Comparison of ENCODE assay signal across 12 cellular contexts in the genomic region with DNA sequence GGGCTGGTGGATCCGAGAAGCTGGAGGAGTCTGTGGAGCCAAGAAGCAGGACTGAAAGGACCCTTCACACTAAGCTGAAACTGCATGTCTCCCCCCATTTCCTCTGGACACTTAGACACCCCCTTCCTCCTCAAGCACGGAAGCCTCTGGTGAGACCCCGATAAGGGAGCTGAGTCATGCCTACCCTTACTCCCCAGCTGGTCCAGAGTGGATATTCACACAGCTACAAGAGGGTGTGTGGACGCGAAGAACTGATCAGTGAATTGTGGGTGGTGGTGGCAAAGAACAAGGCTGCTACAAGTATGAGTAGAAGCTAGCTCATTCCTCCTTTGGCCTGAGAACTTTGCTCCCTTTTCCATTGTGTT. TPM values are rescaled to one million over a fixed set of nuclear protein-coding genes. Genes with fewer than 3 reads are reported as not detected.
A peak's percentile ranks its signal among the peaks of the same experiment; 100 is the strongest.
DNase-seq lines count a peak whose midpoint lies in the region; FAIRE-seq and TF ChIP-seq lines count a peak whose summit lies in the region.
"Had no signal": no experiment of that assay in that cellular context is flagged by ENCODE, and none has a peak within 500 bp of the region (broad histone marks: within the 10 kb centered on the region; RNA-seq: fewer than 3 reads in every experiment).

No MANE protein-coding gene starts in this region.

- peak overlapping the region; percentile 69; the same call in 1 of the 2 replicates for H4K8ac ChIP-seq in H1 (ENCODE audit: extremely low read depth, insufficient read depth, low read length)

- DNase-seq in AG04450 (ENCODE audit: low read depth, low spot score), result no peak
- DNase-seq in MM.1S, result no peak
- no peak for DNase-seq in H1 (ENCODE audit: low read depth in 1 of 2, low spot score in 2 of 2)
- DNase-seq in neural progenitor cell (ENCODE audit: low spot score), result no peak
- DNase-seq in CD14-positive monocyte (ENCODE audit: low spot score), result no peak
- no peak for DNase-seq in SW480 (ENCODE audit: low spot score)
- no peak for DNase-seq in DMS53 (lab: John Stamatoyannopoulos, UW)
- DNase-seq in HEK293T (ENCODE audit: extremely low spot score), result no peak
- DNase-seq: activated CD4-positive, alpha-beta T cell treated with anti-CD3 and anti-CD28 coated beads, Interleukin-2, amount 50 U/mL, for 4 hours; NCI-H510A had no signal

- CTCF ChIA-PET in AG04450 (lab: Charles Lee) (interaction anchor here (0.8 to 5.8 kb wide), 14 partner anchors 9 to 184 kb away, joined by 3 to 35 read pairs (median 4); a partner anchor contains a TSS), H1 (lab: Charles Lee; ENCODE audit: partially characterized antibody) (interaction anchor here (0.5 to 16.0 kb wide), 27 partner anchors 8 to 185 kb away, joined by 3 to 198 read pairs (median 7); a partner anchor contains a TSS), HEK293T (lab: Yijun Ruan, JAX) (interaction anchor here (1.0 to 1.9 kb wide), 2 partner anchors 30 to 31 kb away, joined by 3 to 6 read pairs; no protein-coding TSS in a partner anchor)

- H3K4me2 ChIP-seq in MM.1S (ENCODE audit: low read depth, low read length) (peak overlapping the region; percentile 64; the same call in 1 of the 2 replicates), H1 (ENCODE audit: insufficient read depth in 1 of 2, low read depth in 2 of 2, low read length in 2 of 2) (peak overlapping the region; percentile 69 to 92), neural progenitor cell (peak overlapping the region; percentile 80)

- H3K36me3 ChIP-seq in MM.1S (replicated peaks; ENCODE audit: insufficient read depth, low read length) (no peaks in the 10 kb centered on the region; the same call in 1 of the 2 replicates), H1 (ENCODE audit: control insufficient read depth in 2 of 4, insufficient read depth in 4 of 4, low read length in 3 of 4) (peaks cover 4 to 21% (median 13%) of the 10 kb centered on the region in 4 experiments; a peak in 7 of 8 replicates), neural progenitor cell (no peaks in the 10 kb centered on the region)

- H3F3A ChIP-seq in MM.1S (ENCODE audit: insufficient read depth, low read length) (peaks cover 15% of the 10 kb centered on the region; the same call in 1 of the 2 replicates), neural progenitor cell (ENCODE audit: low read depth) (peaks cover 37% of the 10 kb centered on the region)

- H3K79me2 ChIP-seq in MM.1S (ENCODE audit: low read length) (peaks cover 56% of the 10 kb centered on the region), H1 (ENCODE audit: control insufficient read depth in 1 of 2, insufficient read depth in 2 of 2, low read length in 2 of 2) (peaks cover 2 to 54% of the 10 kb centered on the region in 2 experiments), neural progenitor cell (ENCODE audit: low read depth) (peaks cover 62% of the 10 kb centered on the region)

- H3K27me3 ChIP-seq in AG04450 (ENCODE audit: control insufficient read depth, insufficient read depth, low read length), result no peaks in the 10 kb centered on the region
- no peaks in the 10 kb centered on the region for H3K27me3 ChIP-seq in MM.1S (replicated peaks; ENCODE audit: insufficient read depth, low read length)
- no peaks in the 10 kb centered on the region for H3K27me3 ChIP-seq in H1 (replicated peaks in 1 of 4; ENCODE audit: control insufficient read depth in 3 of 4, extremely low read depth in 1 of 4, insufficient read depth in 3 of 4, low read length in 3 of 4)
- no peaks in the 10 kb centered on the region for H3K27me3 ChIP-seq in neural progenitor cell

- no peak for TF ChIP-seq POLR2A in H1 (IDR thresholded peaks at IDR 0.05; ENCODE audit: control extremely low read depth in 1 of 2, low read depth in 2 of 2, low read length in 2 of 2)

- no peak overlapping the region for H3K23ac ChIP-seq in H1 (ENCODE audit: insufficient read length)

- peak overlapping the region; percentile 88 for H2BK5ac ChIP-seq in H1 (ENCODE audit: low read depth, low read length)

- peaks cover 16% of the 10 kb centered on the region for H3K79me1 ChIP-seq in H1 (ENCODE audit: low read depth, low read length)

- no peaks in the 10 kb centered on the region for H4K20me1 ChIP-seq in MM.1S (ENCODE audit: insufficient read depth, low read length)
- peaks cover 0 to 4% of the 10 kb centered on the region in 2 experiments for H4K20me1 ChIP-seq in H1 (replicated peaks in 1 of 2; ENCODE audit: control insufficient read depth in 1 of 2, insufficient read depth in 2 of 2, low read length in 2 of 2)
- peaks cover 15% of the 10 kb centered on the region for H4K20me1 ChIP-seq in neural progenitor cell (ENCODE audit: low read depth)

- no peak for FAIRE-seq in H1 (lab: Jason Lieb, UNC)
- FAIRE-seq: colon had no signal

- no peak for TF ChIP-seq RAD21 in H1 (IDR thresholded peaks at IDR 0.05 in 1 of 2, conservative IDR thresholded peaks at IDR 0.05 in 1 of 2; ENCODE audit: low read depth in 2 of 2, low read length in 2 of 2)

- no peak overlapping the region; the same call in 1 of the 2 replicates for H2BK20ac ChIP-seq in H1 (ENCODE audit: low read length)

- H3K9me3 ChIP-seq in AG04450 (ENCODE audit: control insufficient read depth, insufficient read depth, low read length) (no peaks in the 10 kb centered on the region; the same call in 1 of the 2 replicates), MM.1S (replicated peaks; ENCODE audit: insufficient read depth, low read length) (no peaks in the 10 kb centered on the region), H1 (ENCODE audit: insufficient read depth in 2 of 2, low read depth in 1 of 2, low read length in 1 of 2) (no peaks in the 10 kb centered on the region; a peak in 1 of 4 replicates), neural progenitor cell (ENCODE audit: low read depth) (no peaks in the 10 kb centered on the region)

- H3K27ac Mint-ChIP-seq in neural progenitor cell, result no peak overlapping the region
- peak overlapping the region in 1 of 7 donors; percentile 88 for H3K27ac Mint-ChIP-seq in CD14-positive monocyte
- H3K27ac Mint-ChIP-seq: stimulated activated effector memory CD8-positive, alpha-beta T cell treated with anti-CD3 and anti-CD28 coated beads, Interleukin-12 subunit alpha, Interleukin-12 subunit beta, amount 100 ng/mL, for 72 hours had no signal

- peak overlapping the region; percentile 98 for H3K4me3 ChIP-seq in AG04450 (ENCODE audit: low read depth, low read length)
- no peak overlapping the region for H3K4me3 ChIP-seq in MM.1S (ENCODE audit: low read length)
- peak overlapping the region in 3 of 4 experiments; percentile 26 to 46 (median 35); a peak in 6 of 8 replicates for H3K4me3 ChIP-seq in H1 (ENCODE audit: extremely low read depth in 1 of 4, insufficient read depth in 2 of 4, low read depth in 3 of 4, low read length in 4 of 4)
- H3K4me3 ChIP-seq in neural progenitor cell, result peak overlapping the region; percentile 35

- no peak overlapping the region for H3K4ac ChIP-seq in H1 (replicated peaks; ENCODE audit: insufficient read length, low read depth, low read length)

- H3K18ac ChIP-seq in H1 (ENCODE audit: extremely low read depth, low read length), result peak overlapping the region; percentile 79; the same call in 1 of the 2 replicates

- peak overlapping the region; percentile 26 for H4K5ac ChIP-seq in H1 (ENCODE audit: insufficient read length, low read depth, low read length)

- H3K36me3 Mint-ChIP-seq in neural progenitor cell (peaks cover 15% of the 10 kb centered on the region), CD14-positive monocyte (peaks cover 18 to 44% of the 10 kb centered on the region in 2 donors)

- POLR2A ChIA-PET in AG04450 (lab: Yijun Ruan, JAX), result interaction anchor here (0.5 to 4.4 kb wide), 20 partner anchors 9 to 217 kb away, joined by 3 to 101 read pairs (median 6); a partner anchor contains a TSS
- POLR2A ChIA-PET in H1 (lab: Charles Lee; ENCODE audit: partially characterized antibody), result interaction anchor here (0.6 to 11.1 kb wide), 25 partner anchors 9 to 656 kb away, joined by 3 to 158 read pairs (median 4); a partner anchor contains a TSS
- POLR2A ChIA-PET in HEK293T (lab: Yijun Ruan, JAX), result no interaction called here

- peak overlapping the region; percentile 77 for H4K91ac ChIP-seq in H1 (replicated peaks; ENCODE audit: insufficient read length, low read length)

- H2BK12ac ChIP-seq in H1 (ENCODE audit: low read depth, low read length), result peak overlapping the region; percentile 94

- H3K23me2 ChIP-seq in H1 (ENCODE audit: low read depth, low read length), result peaks cover 11% of the 10 kb centered on the region; the same call in 1 of the 2 replicates

- intact Hi-C loops in CD14-positive monocyte (cut with micrococcal nuclease), result loop anchor here in 1 of 2 donors (5.0 to 10.0 kb wide), 2 partner anchors 80 to 123 kb away; a partner anchor contains a TSS

- WGBS in H1 (ENCODE audit: extremely low coverage in 1 of 2, insufficient coverage in 1 of 2, insufficient read length in 1 of 2, insufficient replicate concordance in 2 of 2, low coverage in 1 of 2, low lambda C conversion rate in 2 of 2, missing lambda C conversion rate in 1 of 2), 2 experiments, result 58% methylated on average over 5 of the region's 5 CpGs; no CpG with 5 or more reads in 1 of the 2 experiments

- no peak overlapping the region for H3K14ac ChIP-seq in H1 (ENCODE audit: insufficient read length)

- H3K9me3 Mint-ChIP-seq in neural progenitor cell, result no peaks in the 10 kb centered on the region
- H3K9me3 Mint-ChIP-seq in CD14-positive monocyte, result no peaks in the 10 kb centered on the region
- H3K9me3 Mint-ChIP-seq: stimulated activated effector memory CD8-positive, alpha-beta T cell treated with anti-CD3 and anti-CD28 coated beads, Interleukin-12 subunit alpha, Interleukin-12 subunit beta, amount 100 ng/mL, for 72 hours had no signal

- H2BK15ac ChIP-seq in H1 (ENCODE audit: low read length), result no peak overlapping the region

- H3K27me3 Mint-ChIP-seq in neural progenitor cell (ENCODE audit: insufficient read depth, low read depth), result peaks cover 4% of the 10 kb centered on the region
- H3K27me3 Mint-ChIP-seq in CD14-positive monocyte (ENCODE audit: low read depth in 3 of 3), result peaks cover 0 to 3% (median 0%) of the 10 kb centered on the region in 3 donors

- peak overlapping the region; percentile 95; the same call in 1 of the 2 replicates for H2AK5ac ChIP-seq in H1 (ENCODE audit: low read depth, low read length)

- H3K9me2 ChIP-seq in MM.1S (replicated peaks; ENCODE audit: insufficient read depth, low read length), result no peaks in the 10 kb centered on the region

- no peak overlapping the region for H3K4me3 Mint-ChIP-seq in neural progenitor cell
- H3K4me3 Mint-ChIP-seq in CD14-positive monocyte, result no peak overlapping the region
- H3K4me3 Mint-ChIP-seq: stimulated activated effector memory CD8-positive, alpha-beta T cell treated with anti-CD3 and anti-CD28 coated beads, Interleukin-12 subunit alpha, Interleukin-12 subunit beta, amount 100 ng/mL, for 72 hours had no signal

- no peak for TF ChIP-seq EP300 in H1 (IDR thresholded peaks at IDR 0.05; ENCODE audit: borderline replicate concordance in 1 of 2, low read depth in 2 of 2, low read length in 2 of 2)

- H3K4me1 Mint-ChIP-seq in neural progenitor cell (peaks cover 11% of the 10 kb centered on the region), CD14-positive monocyte (peaks cover under 1% of the 10 kb centered on the region)

- no peak overlapping the region for H3K9ac ChIP-seq in MM.1S (ENCODE audit: low read length)
- H3K9ac ChIP-seq in H1 (replicated peaks in 1 of 4; ENCODE audit: extremely low read depth in 1 of 4, low read depth in 3 of 4, low read length in 3 of 4), result peak overlapping the region in 3 of 4 experiments; percentile 26 to 43 (median 41); a peak in 2 of 7 replicates
- no peak overlapping the region for H3K9ac ChIP-seq in neural progenitor cell

- no peak overlapping the region for H2AFZ ChIP-seq in MM.1S (ENCODE audit: low read length)
- no peak overlapping the region for H2AFZ ChIP-seq in H1 (ENCODE audit: low read length)
- H2AFZ ChIP-seq in neural progenitor cell (replicated peaks), result no peak overlapping the region

- no peak overlapping the region for H3K56ac ChIP-seq in H1 (replicated peaks; ENCODE audit: insufficient read length, low read depth, low read length)

- H3K27ac ChIP-seq in AG04450 (ENCODE audit: low read depth, low read length) (peak overlapping the region; percentile 98), MM.1S (ENCODE audit: low read length) (no peak overlapping the region), H1 (ENCODE audit: low read depth, low read length) (peak overlapping the region; percentile 58), neural progenitor cell (peak overlapping the region; percentile 68)

- TF ChIP-seq CTCF in AG04450 (IDR thresholded peaks at IDR 0.05; ENCODE audit: low read depth, low read length) (no peak), MM.1S (IDR thresholded peaks at IDR 0.05; ENCODE audit: low read length) (no peak), H1 (IDR thresholded peaks at IDR 0.05; ENCODE audit: control extremely low read depth in 1 of 3, insufficient read depth in 1 of 3, low read depth in 1 of 3, low read length in 3 of 3) (peak in 1 of 3 experiments; percentile 5; a peak in 1 of 4 replicates), neural progenitor cell (IDR thresholded peaks at IDR 0.05) (no peak), CD14-positive monocyte (IDR thresholded peaks at IDR 0.05) (no peak)

- H3K4me1 ChIP-seq in MM.1S (ENCODE audit: low read length), result peaks cover 28% of the 10 kb centered on the region
- H3K4me1 ChIP-seq in H1 (replicated peaks in 1 of 4; ENCODE audit: control insufficient read depth in 3 of 4, insufficient read depth in 4 of 4, low read length in 3 of 4), result peaks cover 21 to 42% (median 30%) of the 10 kb centered on the region in 4 experiments
- H3K4me1 ChIP-seq in neural progenitor cell, result peaks cover 49% of the 10 kb centered on the region

- H2BK120ac ChIP-seq in H1 (replicated peaks; ENCODE audit: low read depth, low read length), result no peak overlapping the region

RNA-seq across cellular contexts. Expression of a gene that starts 4.3 kb away (rescaled TPM):
- polyA plus RNA-seq in AG04450 (2011; rRNA removed) (165 and 224 TPM in 2 replicates), H1 (2011; rRNA removed) (28.1 and 42.4 TPM in 2 replicates), CD14-positive monocyte (10 to 100 TPM; 46.6 to 93.0 TPM)
- 900 and 1,135 TPM in 2 replicates for polyA minus RNA-seq in AG04450 (2011; rRNA and poly(A)+ RNA removed)
- 87.9 and 90.1 TPM in 2 replicates for total RNA-seq in H1 (2021; fragmentation: NEBNext Ultra II Directional; extraction: Animal tissue kit (Norgen Biotek cat#: 25700))
- 33.0 TPM for polyA plus RNA-seq in H1 (2011; cell fraction: cytosol; rRNA removed)
- 67.3 TPM for polyA plus RNA-seq in H1 (2011; cell fraction: nucleus; rRNA removed)
- polyA plus RNA-seq in H1 (2012, experiment 1 of 2), result 50.9 to 99.1 TPM (median 96.6 TPM) in 4 replicates
- polyA plus RNA-seq in H1 (2012, experiment 2 of 2), result 50.7 TPM
- polyA plus RNA-seq in H1 (2013, experiment 1 of 2), result 22.9 TPM
- 19.0 TPM for polyA plus RNA-seq in H1 (2013, experiment 2 of 2)
- 155 and 174 TPM in 2 replicates for polyA minus RNA-seq in H1 (2011; rRNA and poly(A)+ RNA removed)
- 128 TPM for polyA minus RNA-seq in H1 (2011; cell fraction: cytosol; rRNA and poly(A)+ RNA removed)
- 53.8 TPM for polyA minus RNA-seq in H1 (2011; cell fraction: nucleus; rRNA and poly(A)+ RNA removed)
- total RNA-seq in neural progenitor cell (ENCODE audit: low replicate concordance), result 36.7 and 71.5 TPM in 2 replicates

RNA-seq across cellular contexts. Expression of a gene that starts 4.8 kb away (rescaled TPM):
- 51.1 and 58.1 TPM in 2 replicates for polyA plus RNA-seq in AG04450 (2011; rRNA removed)
- polyA minus RNA-seq in AG04450 (2011; rRNA and poly(A)+ RNA removed), result 32.5 and 41.9 TPM in 2 replicates
- 24.4 and 26.5 TPM in 2 replicates for total RNA-seq in H1 (2021; fragmentation: NEBNext Ultra II Directional; extraction: Animal tissue kit (Norgen Biotek cat#: 25700))
- 25.7 and 29.1 TPM in 2 replicates for polyA plus RNA-seq in H1 (2011; rRNA removed)
- 20.3 TPM for polyA plus RNA-seq in H1 (2011; cell fraction: cytosol; rRNA removed)
- polyA plus RNA-seq in H1 (2011; cell fraction: nucleus; rRNA removed), result 21.4 TPM
- polyA plus RNA-seq in H1 (2012, experiment 1 of 2), result 20.6 to 25.5 TPM (median 24.4 TPM) in 4 replicates
- 33.8 TPM for polyA plus RNA-seq in H1 (2012, experiment 2 of 2)
- 17.0 TPM for polyA plus RNA-seq in H1 (2013, experiment 1 of 2)
- 16.9 TPM for polyA plus RNA-seq in H1 (2013, experiment 2 of 2)
- polyA minus RNA-seq in H1 (2011; rRNA and poly(A)+ RNA removed), result 11.0 and 12.0 TPM in 2 replicates
- polyA minus RNA-seq in H1 (2011; cell fraction: cytosol; rRNA and poly(A)+ RNA removed), result 10.3 TPM
- 10.2 TPM for polyA minus RNA-seq in H1 (2011; cell fraction: nucleus; rRNA and poly(A)+ RNA removed)
- 27.9 and 30.3 TPM in 2 replicates for total RNA-seq in neural progenitor cell (ENCODE audit: low replicate concordance)
- 10 to 100 TPM; 32.2 to 38.7 TPM for polyA plus RNA-seq in CD14-positive monocyte

RNA-seq across cellular contexts. Expression of a gene that starts 21.4 kb away (rescaled TPM):
- polyA plus RNA-seq in AG04450 (2011; rRNA removed) (32.9 and 34.7 TPM in 2 replicates), H1 (2011; rRNA removed) (64.2 and 81.4 TPM in 2 replicates), CD14-positive monocyte (10 to 100 TPM; 18.1 to 26.4 TPM)
- 37.4 and 47.3 TPM in 2 replicates for polyA minus RNA-seq in AG04450 (2011; rRNA and poly(A)+ RNA removed)
- total RNA-seq in H1 (2021; fragmentation: NEBNext Ultra II Directional; extraction: Animal tissue kit (Norgen Biotek cat#: 25700)), result 69.1 and 71.9 TPM in 2 replicates
- polyA plus RNA-seq in H1 (2011; cell fraction: cytosol; rRNA removed), result 87.4 TPM
- polyA plus RNA-seq in H1 (2011; cell fraction: nucleus; rRNA removed), result 241 TPM
- 67.1 to 85.0 TPM (median 79.7 TPM) in 4 replicates for polyA plus RNA-seq in H1 (2012, experiment 1 of 2)
- 57.6 TPM for polyA plus RNA-seq in H1 (2012, experiment 2 of 2)
- polyA plus RNA-seq in H1 (2013, experiment 1 of 2), result 48.6 TPM
- 44.0 TPM for polyA plus RNA-seq in H1 (2013, experiment 2 of 2)
- polyA minus RNA-seq in H1 (2011; rRNA and poly(A)+ RNA removed), result 132 and 143 TPM in 2 replicates
- polyA minus RNA-seq in H1 (2011; cell fraction: cytosol; rRNA and poly(A)+ RNA removed), result 39.7 TPM
- 91.8 TPM for polyA minus RNA-seq in H1 (2011; cell fraction: nucleus; rRNA and poly(A)+ RNA removed)
- total RNA-seq in neural progenitor cell (ENCODE audit: low replicate concordance), result 44.8 and 74.5 TPM in 2 replicates

RNA-seq across cellular contexts. Expression of a gene that starts 21.4 kb away (rescaled TPM):
- polyA plus RNA-seq in AG04450 (2011; rRNA removed), result 20.2 and 20.7 TPM in 2 replicates
- polyA minus RNA-seq in AG04450 (2011; rRNA and poly(A)+ RNA removed), result 26.2 and 29.1 TPM in 2 replicates
- 21.8 and 22.7 TPM in 2 replicates for total RNA-seq in H1 (2021; fragmentation: NEBNext Ultra II Directional; extraction: Animal tissue kit (Norgen Biotek cat#: 25700))
- polyA plus RNA-seq in H1 (2011; rRNA removed), result 11.8 and 13.9 TPM in 2 replicates
- 14.5 TPM for polyA plus RNA-seq in H1 (2011; cell fraction: cytosol; rRNA removed)
- polyA plus RNA-seq in H1 (2011; cell fraction: nucleus; rRNA removed), result 17.8 TPM
- 11.9 to 15.9 TPM (median 14.9 TPM) in 4 replicates for polyA plus RNA-seq in H1 (2012, experiment 1 of 2)
- polyA plus RNA-seq in H1 (2012, experiment 2 of 2), result 9.5 TPM
- polyA plus RNA-seq in H1 (2013, experiment 1 of 2), result 10.0 TPM
- 9.3 TPM for polyA plus RNA-seq in H1 (2013, experiment 2 of 2)
- polyA minus RNA-seq in H1 (2011; rRNA and poly(A)+ RNA removed), result 24.8 and 26.1 TPM in 2 replicates
- polyA minus RNA-seq in H1 (2011; cell fraction: cytosol; rRNA and poly(A)+ RNA removed), result 10.4 TPM
- polyA minus RNA-seq in H1 (2011; cell fraction: nucleus; rRNA and poly(A)+ RNA removed), result 16.7 TPM
- 11.2 and 20.1 TPM in 2 replicates for total RNA-seq in neural progenitor cell (ENCODE audit: low replicate concordance)
- 1 to 10 TPM; 2.3 to 3.3 TPM for polyA plus RNA-seq in CD14-positive monocyte

RNA-seq across cellular contexts. Expression of a gene that starts 26.4 kb away (rescaled TPM):
- polyA plus RNA-seq in AG04450 (2011; rRNA removed) (not detected in 2 replicates), H1 (2011; rRNA removed) (0.53 and 1.3 TPM in 2 replicates), CD14-positive monocyte (not detected)
- polyA minus RNA-seq in AG04450 (2011; rRNA and poly(A)+ RNA removed), result not detected in 2 replicates
- total RNA-seq in H1 (2021; fragmentation: NEBNext Ultra II Directional; extraction: Animal tissue kit (Norgen Biotek cat#: 25700)), result not detected in 2 replicates
- polyA plus RNA-seq in H1 (2011; cell fraction: cytosol; rRNA removed), result 0.72 TPM
- 0.56 TPM for polyA plus RNA-seq in H1 (2011; cell fraction: nucleus; rRNA removed)
- 0.46 to 0.97 TPM in 2 of 4 replicates, not detected in the others for polyA plus RNA-seq in H1 (2012, experiment 1 of 2)
- 0.96 TPM for polyA plus RNA-seq in H1 (2012, experiment 2 of 2)
- 0.49 TPM for polyA plus RNA-seq in H1 (2013, experiment 1 of 2)
- 0.81 TPM for polyA plus RNA-seq in H1 (2013, experiment 2 of 2)
- 0.49 and 0.79 TPM in 2 replicates for polyA minus RNA-seq in H1 (2011; rRNA and poly(A)+ RNA removed)
- polyA minus RNA-seq in H1 (2011; cell fraction: cytosol; rRNA and poly(A)+ RNA removed), result not detected
- polyA minus RNA-seq in H1 (2011; cell fraction: nucleus; rRNA and poly(A)+ RNA removed), result not detected
- not detected in 2 replicates for total RNA-seq in neural progenitor cell (ENCODE audit: low replicate concordance)

Comparison
In these comparisons a context has a peak if more than half of its experiments do, and no peak if none do; other contexts are left out.
1. H3K9ac ChIP-seq: peak in H1 (3 of 4); none in MM.1S (single experiment) and neural progenitor cell (single experiment).
2. Peak in every context shown above with its lines, with median percentiles within 50 percentile points of each other: H3K4me2 ChIP-seq.